In genomic region chr4:8274772-8275241, GRCh38 we compare ENCODE assay signal across 9 cellular contexts. TPM values are rescaled to one million over a fixed set of nuclear protein-coding genes. Genes with fewer than 3 reads are reported as not detected.
DNase-seq lines count a peak whose midpoint lies in the region; ATAC-seq and TF ChIP-seq lines count a peak whose summit lies in the region.
"Had no signal": no experiment of that assay in that cellular context is flagged by ENCODE, and none has a peak within 500 bp of the region (broad histone marks: within the 10 kb centered on the region; RNA-seq: fewer than 3 reads in every experiment).

No MANE protein-coding gene starts in this region.

- H3K4me1 Mint-ChIP-seq in activated CD4-positive, alpha-beta memory T cell treated with anti-CD3 and anti-CD28 coated beads for 36 hours (ENCODE audit: low read depth) = no peaks in the 10 kb centered on the region
- H3K4me1 Mint-ChIP-seq: memory B cell had no signal

- no peaks in the 10 kb centered on the region for H3K9me3 Mint-ChIP-seq in activated CD4-positive, alpha-beta memory T cell treated with anti-CD3 and anti-CD28 coated beads for 36 hours
- H3K9me3 Mint-ChIP-seq: memory B cell had no signal

- H3K27ac ChIP-seq in brain microvascular endothelial cell (no peak overlapping the region), substantia nigra (ENCODE audit: low read depth, low read length, poor library complexity, severe bottlenecking) (no peak overlapping the region), MM.1S (ENCODE audit: low read length) (no peak overlapping the region)

- intact Hi-C loops in activated CD4-positive, alpha-beta memory T cell treated with anti-CD3 and anti-CD28 coated beads for 36 hours (cut with micrococcal nuclease) = no loop called here

- no peak for ATAC-seq in GM18498 (IDR thresholded peaks at IDR 0.05; ENCODE audit: unreplicated experiment)
- no peak for ATAC-seq in GM19463 (IDR thresholded peaks at IDR 0.05; ENCODE audit: unreplicated experiment)

- H3K4me2 ChIP-seq in MM.1S (ENCODE audit: low read depth, low read length) = no peak overlapping the region

- no peaks in the 10 kb centered on the region for H3K36me3 Mint-ChIP-seq in activated CD4-positive, alpha-beta memory T cell treated with anti-CD3 and anti-CD28 coated beads for 36 hours
- H3K36me3 Mint-ChIP-seq: memory B cell had no signal

- in situ Hi-C loops in brain microvascular endothelial cell (cut with HindIII; ENCODE audit: low pct_ligation_motif_present, low sequenced_read_pairs) = loop anchor here (25.0 kb wide), 1 partner anchor 137 kb away; no protein-coding TSS in a partner anchor

- no peaks in the 10 kb centered on the region for H4K20me1 ChIP-seq in MM.1S (ENCODE audit: insufficient read depth, low read length)

- H2AFZ ChIP-seq in MM.1S (ENCODE audit: low read length) = no peak overlapping the region

- H3K4me3 Mint-ChIP-seq in activated CD4-positive, alpha-beta memory T cell treated with anti-CD3 and anti-CD28 coated beads for 36 hours = no peak overlapping the region
- H3K4me3 Mint-ChIP-seq: memory B cell had no signal

- CTCF ChIA-PET in activated CD4-positive, alpha-beta memory T cell treated with anti-CD3 and anti-CD28 coated beads for 36 hours (lab: Charles Lee) = no interaction called here

- H3K27ac Mint-ChIP-seq in activated CD4-positive, alpha-beta memory T cell treated with anti-CD3 and anti-CD28 coated beads for 36 hours = no peak overlapping the region
- H3K27ac Mint-ChIP-seq: memory B cell had no signal

- no peak overlapping the region for H3K4me3 ChIP-seq in brain microvascular endothelial cell (ENCODE audit: low read depth, low read length)
- H3K4me3 ChIP-seq in MM.1S (ENCODE audit: low read length) = no peak overlapping the region

- H3K27me3 Mint-ChIP-seq in activated CD4-positive, alpha-beta memory T cell treated with anti-CD3 and anti-CD28 coated beads for 36 hours = peaks cover 22% of the 10 kb centered on the region

- H3K36me3 ChIP-seq in brain microvascular endothelial cell (replicated peaks) = no peaks in the 10 kb centered on the region
- H3K36me3 ChIP-seq in MM.1S (replicated peaks; ENCODE audit: insufficient read depth, low read length) = no peaks in the 10 kb centered on the region

- POLR2A ChIA-PET in activated CD4-positive, alpha-beta memory T cell treated with anti-CD3 and anti-CD28 coated beads for 36 hours (lab: Charles Lee) = no interaction called here

- H3K9ac ChIP-seq in MM.1S (ENCODE audit: low read length) = no peak overlapping the region

- peak; percentile 5 for DNase-seq in HT-29 (ENCODE audit: low spot score)
- peak; percentile 67 for DNase-seq in brain microvascular endothelial cell
- peak; percentile 81 for DNase-seq in islet precursor cell
- DNase-seq in substantia nigra (lab: John Stamatoyannopoulos, UW) = peak in 47 of 49 donors; percentile 5 to 82 (median 55)
- no peak for DNase-seq in MM.1S
- DNase-seq in activated CD4-positive, alpha-beta memory T cell treated with anti-CD3 and anti-CD28 coated beads for 36 hours = no peak

- peak; percentile 69 for TF ChIP-seq CTCF in brain microvascular endothelial cell (IDR thresholded peaks at IDR 0.05; ENCODE audit: low read depth, low read length, missing control alignments)
- TF ChIP-seq CTCF in MM.1S (IDR thresholded peaks at IDR 0.05; ENCODE audit: low read length) = no peak

- no peaks in the 10 kb centered on the region for H3K4me1 ChIP-seq in MM.1S (ENCODE audit: low read length)

- H3K9me3 ChIP-seq in MM.1S (replicated peaks; ENCODE audit: insufficient read depth, low read length) = no peaks in the 10 kb centered on the region

- no peaks in the 10 kb centered on the region for H3F3A ChIP-seq in MM.1S (ENCODE audit: insufficient read depth, low read length)

- H3K27me3 ChIP-seq in brain microvascular endothelial cell (replicated peaks) (peaks cover 6% of the 10 kb centered on the region), MM.1S (replicated peaks; ENCODE audit: insufficient read depth, low read length) (peaks cover 97% of the 10 kb centered on the region)

- H3K9me2 ChIP-seq in MM.1S (replicated peaks; ENCODE audit: insufficient read depth, low read length) = no peaks in the 10 kb centered on the region

- H3K79me2 ChIP-seq in MM.1S (ENCODE audit: low read length) = no peaks in the 10 kb centered on the region

RNA-seq across cellular contexts. Expression of gene HTRA3, which starts 5.3 kb away (rescaled TPM):
- not detected in 2 replicates for total RNA-seq in HT-29 (2014; rRNA removed; shearing (Covaris generic))
- not detected for total RNA-seq in activated CD4-positive, alpha-beta memory T cell treated with anti-CD3 and anti-CD28 coated beads for 36 hours

Comparison
In these comparisons a context has a peak if more than half of its experiments do, and no peak if none do; other contexts are left out.
1. DNase-seq: peak in HT-29 (single experiment), brain microvascular endothelial cell (single experiment), islet precursor cell (single experiment) and substantia nigra (47 of 49); none in MM.1S (single experiment) and activated CD4-positive, alpha-beta memory T cell treated with anti-CD3 and anti-CD28 coated beads for 36 hours (single experiment).